20 cellular contexts compared by ENCODE assay signal in the genomic region with DNA sequence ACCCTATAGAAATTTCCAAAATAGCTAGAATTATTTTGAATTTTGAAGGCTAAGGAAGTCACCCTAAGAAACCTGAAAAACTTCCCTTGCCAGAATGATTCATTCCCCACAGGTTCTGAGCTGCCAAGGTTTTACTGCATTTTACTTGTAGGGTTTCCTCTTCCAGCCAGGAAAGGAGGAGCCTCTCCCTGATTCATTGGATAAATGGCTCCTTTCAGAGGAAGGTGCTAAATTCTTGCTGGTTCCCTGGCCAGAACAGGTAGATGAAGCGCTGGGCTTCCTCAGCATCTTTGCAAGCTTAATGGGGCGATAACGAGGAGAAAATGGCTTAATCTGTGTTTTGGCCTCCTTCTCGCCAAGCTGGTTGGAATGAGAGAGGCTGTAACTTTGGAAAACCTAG.
DNase-seq lines count a peak whose midpoint lies in the region; ATAC-seq and TF ChIP-seq lines count a peak whose summit lies in the region.
"Had no signal": no experiment of that assay in that cellular context is flagged by ENCODE, and none has a peak within 500 bp of the region (broad histone marks: within the 10 kb centered on the region; RNA-seq: fewer than 3 reads in every experiment).

No MANE protein-coding gene starts in this region.

- no peak overlapping the region for H3K4me3 ChIP-seq in GM23248
- no peak overlapping the region for H3K4me3 ChIP-seq in PC-9
- H3K4me3 ChIP-seq in Peyer's patch = no peak overlapping the region
- H3K4me3 ChIP-seq in aorta (ENCODE audit: low read length in 2 of 2) = no peak overlapping the region
- H3K4me3 ChIP-seq: ascending aorta, coronary artery, K562, ovary had no signal

- no peaks in the 10 kb centered on the region for H3K9me3 Mint-ChIP-seq in activated CD8-positive, alpha-beta T cell treated with anti-CD3 and anti-CD28 coated beads for 36 hours
- H3K9me3 Mint-ChIP-seq: activated CD4-positive, alpha-beta T cell treated with anti-CD3 and anti-CD28 coated beads, Interleukin-2, amount 10 ng/mL, durations not matched to agents 7 days and 5 days had no signal

- H3K27ac Mint-ChIP-seq in activated CD8-positive, alpha-beta T cell treated with anti-CD3 and anti-CD28 coated beads for 36 hours = no peak overlapping the region
- H3K27ac Mint-ChIP-seq: activated CD4-positive, alpha-beta T cell treated with anti-CD3 and anti-CD28 coated beads, Interleukin-2, amount 10 ng/mL, durations not matched to agents 7 days and 5 days; CD8-positive, alpha-beta memory T cell had no signal

- CTCF ChIA-PET in PC-9 (lab: Charles Lee) = no interaction called here
- CTCF ChIA-PET in activated CD8-positive, alpha-beta T cell treated with anti-CD3 and anti-CD28 coated beads for 36 hours (lab: Charles Lee) = no interaction called here

- 93% methylated on average over 4 of the region's 4 CpGs for WGBS in GM23248 (ENCODE audit: low coverage in 1 of 2, low lambda C conversion rate in 2 of 2, missing lambda C conversion rate in 2 of 2), 2 experiments
- 58 to 70% methylated on average over 4 of the region's 4 CpGs for WGBS in aorta, 2 donors

- no peak overlapping the region for H3K4me2 ChIP-seq in GM23248 (ENCODE audit: unreplicated experiment)
- H3K4me2 ChIP-seq in PC-9 = peak overlapping the region; percentile 48

- H3K36me3 ChIP-seq in GM23248 (ENCODE audit: low read depth) (no peaks in the 10 kb centered on the region), PC-9 (ENCODE audit: low read depth) (no peaks in the 10 kb centered on the region), Peyer's patch (no peaks in the 10 kb centered on the region), aorta (ENCODE audit: control insufficient read depth in 1 of 2, insufficient read depth in 2 of 2, low read length in 1 of 2) (no peaks in the 10 kb centered on the region)
- H3K36me3 ChIP-seq: ascending aorta, ovary had no signal

- no TSS peak for BruUV-seq in PC-9 (replicated peaks; lab: Mats Ljungman, UMichigan)

- TF ChIP-seq CTCF in PC-9 (conservative IDR thresholded peaks at IDR 0.05) (no peak), omental fat pad (IDR thresholded peaks at IDR 0.05) (no peak), Peyer's patch (IDR thresholded peaks at IDR 0.05) (no peak)
- TF ChIP-seq CTCF in activated CD8-positive, alpha-beta T cell treated with anti-CD3 and anti-CD28 coated beads for 36 hours (IDR thresholded peaks at IDR 0.05) = no peak

- ATAC-seq in esophagus mucosa (peak; percentile 81), omental fat pad (ENCODE audit: low FRiP score) (peak; percentile 72), aorta (ENCODE audit: low FRiP score) (no peak)
- no peak for ATAC-seq in activated CD8-positive, alpha-beta T cell treated with anti-CD3 and anti-CD28 coated beads for 36 hours
- ATAC-seq: K562 had no signal

- H3K9me3 ChIP-seq in GM23248 (ENCODE audit: low read depth) (no peaks in the 10 kb centered on the region), PC-9 (ENCODE audit: insufficient read depth, low read depth) (no peaks in the 10 kb centered on the region), Peyer's patch (no peaks in the 10 kb centered on the region), aorta (ENCODE audit: control insufficient read depth, low read length) (no peaks in the 10 kb centered on the region)
- H3K9me3 ChIP-seq: ascending aorta, ovary had no signal

- DNase-seq in GM23248 (peak; percentile 71), PC-9 (peak; percentile 10 to 77), omental fat pad (ENCODE audit: low spot score) (no peak), Peyer's patch (no peak), aorta (no peak)
- DNase-seq in stimulated activated CD4-positive, alpha-beta T cell treated with anti-CD3 and anti-CD28 coated beads, Interleukin-12 subunit alpha, Interleukin-12 subunit beta, amount 100 ng/mL, for 4 hours = no peak
- DNase-seq in activated CD8-positive, alpha-beta T cell treated with anti-CD3 and anti-CD28 coated beads for 36 hours = no peak
- DNase-seq: activated CD4-positive, alpha-beta T cell treated with anti-CD3 and anti-CD28 coated beads, Interleukin-2, amount 10 ng/mL, durations not matched to agents 7 days and 5 days; activated naive CD4-positive, alpha-beta T cell treated with Interleukin-2 at 50 U/mL for 16 hours; CD8-positive, alpha-beta memory T cell; H7; NCI-H1048; ovary; Right ventricle myocardium superior; stimulated activated CD4-positive, alpha-beta T cell treated with anti-CD3 and anti-CD28 coated beads, Interleukin-2, amount 100 ng/mL, for 48 hours had no signal

- H3K27ac ChIP-seq in GM23248 (no peak overlapping the region), PC-9 (peak overlapping the region; percentile 44), Peyer's patch (no peak overlapping the region), aorta (ENCODE audit: low read depth in 1 of 2, low read length in 2 of 2) (no peak overlapping the region)
- H3K27ac ChIP-seq: ascending aorta, coronary artery, HL-60, ovary had no signal

- H2AFZ ChIP-seq in GM23248 (no peak overlapping the region), PC-9 (0 out of 2 replicates have a peak overlapping the region, but pooled peaks have one; percentile 40)

- no peak for TF ChIP-seq POLR2A in Peyer's patch (IDR thresholded peaks at IDR 0.05)

- no peaks in the 10 kb centered on the region for H3K4me1 Mint-ChIP-seq in activated CD8-positive, alpha-beta T cell treated with anti-CD3 and anti-CD28 coated beads for 36 hours (ENCODE audit: low read depth)
- H3K4me1 Mint-ChIP-seq: activated CD4-positive, alpha-beta T cell treated with anti-CD3 and anti-CD28 coated beads, Interleukin-2, amount 10 ng/mL, durations not matched to agents 7 days and 5 days; CD8-positive, alpha-beta memory T cell had no signal

- H3K36me3 Mint-ChIP-seq in activated CD8-positive, alpha-beta T cell treated with anti-CD3 and anti-CD28 coated beads for 36 hours (ENCODE audit: low read depth) = no peaks in the 10 kb centered on the region
- H3K36me3 Mint-ChIP-seq: CD8-positive, alpha-beta memory T cell had no signal

- H3K79me2 ChIP-seq in GM23248 (ENCODE audit: insufficient read depth) = no peaks in the 10 kb centered on the region
- H3K79me2 ChIP-seq in PC-9 (ENCODE audit: low read depth) = no peaks in the 10 kb centered on the region

- POLR2A ChIA-PET in PC-9 (lab: Charles Lee; ENCODE audit: unreplicated experiment) = no interaction called here
- POLR2A ChIA-PET in activated CD8-positive, alpha-beta T cell treated with anti-CD3 and anti-CD28 coated beads for 36 hours (lab: Charles Lee) = no interaction called here

- in situ Hi-C loops in GM23248 (cut with MboI) = no loop called here

- H3K27me3 ChIP-seq in GM23248 (replicated peaks; ENCODE audit: insufficient read depth) (no peaks in the 10 kb centered on the region), PC-9 (ENCODE audit: insufficient read depth, low read depth) (no peaks in the 10 kb centered on the region), Peyer's patch (no peaks in the 10 kb centered on the region), aorta (ENCODE audit: control insufficient read depth in 1 of 2, insufficient read depth in 2 of 2, low read length in 1 of 2) (no peaks in the 10 kb centered on the region)
- H3K27me3 ChIP-seq: ascending aorta, ovary had no signal

- H3K4me1 ChIP-seq in GM23248 (ENCODE audit: insufficient read depth) = peaks cover 34% of the 10 kb centered on the region
- peaks cover 34% of the 10 kb centered on the region for H3K4me1 ChIP-seq in PC-9 (replicated peaks; ENCODE audit: insufficient read depth)
- no peaks in the 10 kb centered on the region for H3K4me1 ChIP-seq in Peyer's patch
- peaks cover 0 to 5% of the 10 kb centered on the region in 2 donors for H3K4me1 ChIP-seq in aorta (ENCODE audit: control insufficient read depth in 1 of 2, insufficient read depth in 2 of 2, low read length in 2 of 2)

- no peak overlapping the region for H3K4me3 Mint-ChIP-seq in activated CD8-positive, alpha-beta T cell treated with anti-CD3 and anti-CD28 coated beads for 36 hours
- H3K4me3 Mint-ChIP-seq: activated CD4-positive, alpha-beta T cell treated with anti-CD3 and anti-CD28 coated beads, Interleukin-2, amount 10 ng/mL, durations not matched to agents 7 days and 5 days; CD8-positive, alpha-beta memory T cell had no signal

- no peak overlapping the region for H3K9ac ChIP-seq in GM23248

- H3K9me2 ChIP-seq in GM23248 (ENCODE audit: insufficient read depth) = no peaks in the 10 kb centered on the region
- H3K9me2 ChIP-seq in PC-9 (ENCODE audit: insufficient read depth) = no peaks in the 10 kb centered on the region

- intact Hi-C loops in PC-9 (cut with micrococcal nuclease; ENCODE audit: unreplicated experiment) = no loop called here
- intact Hi-C loops in aorta (cut with DNase I) = loop anchor here in 1 of 2 donors (10.0 kb wide), 1 partner anchor 81 kb away; no protein-coding TSS in a partner anchor
- intact Hi-C loops in activated CD8-positive, alpha-beta T cell treated with anti-CD3 and anti-CD28 coated beads for 36 hours (cut with micrococcal nuclease) = no loop called here

- peaks cover 7% of the 10 kb centered on the region for H3K27me3 Mint-ChIP-seq in activated CD8-positive, alpha-beta T cell treated with anti-CD3 and anti-CD28 coated beads for 36 hours

- H3F3A ChIP-seq in GM23248 (ENCODE audit: insufficient read depth) (peaks cover 12% of the 10 kb centered on the region), PC-9 (ENCODE audit: insufficient read depth, low read depth) (peaks cover 25% of the 10 kb centered on the region; the same call in 1 of the 2 replicates)

- H4K20me1 ChIP-seq in GM23248 (ENCODE audit: insufficient read depth) = no peaks in the 10 kb centered on the region
- H4K20me1 ChIP-seq in PC-9 (ENCODE audit: insufficient read depth) = no peaks in the 10 kb centered on the region

Comparison
In these comparisons a context has a peak if more than half of its experiments do, and no peak if none do; other contexts are left out.
1. DNase-seq: peak in GM23248 (single experiment) and PC-9 (2 of 2); none in omental fat pad (single experiment), stimulated activated CD4-positive, alpha-beta T cell treated with anti-CD3 and anti-CD28 coated beads, Interleukin-12 subunit alpha, Interleukin-12 subunit beta, amount 100 ng/mL, for 4 hours (single experiment), Peyer's patch (0 of 3), aorta (0 of 2) and activated CD8-positive, alpha-beta T cell treated with anti-CD3 and anti-CD28 coated beads for 36 hours (single experiment).
2. ATAC-seq: peak in esophagus mucosa (single experiment) and omental fat pad (single experiment); none in aorta (single experiment) and activated CD8-positive, alpha-beta T cell treated with anti-CD3 and anti-CD28 coated beads for 36 hours (single experiment).